Comparison of ENCODE assay signal across 14 cellular contexts in genomic region chr21:46205766-46206162, GRCh38. TPM values are rescaled to one million over a fixed set of nuclear protein-coding genes. Genes with fewer than 3 reads are reported as not detected.
DNase-seq lines count a peak whose midpoint lies in the region; ATAC-seq and TF ChIP-seq lines count a peak whose summit lies in the region.
"Had no signal": no experiment of that assay in that cellular context is flagged by ENCODE, and none has a peak within 500 bp of the region (broad histone marks: within the 10 kb centered on the region; RNA-seq: fewer than 3 reads in every experiment).

No MANE protein-coding gene starts in this region.

- H3K4me3 ChIP-seq in left ventricle myocardium inferior = no peak overlapping the region
- no peak overlapping the region for H3K4me3 ChIP-seq in right atrium auricular region
- H3K4me3 ChIP-seq in lower lobe of right lung = no peak overlapping the region
- H3K4me3 ChIP-seq: A549 had no signal

- peaks cover 86% of the 10 kb centered on the region for H3K36me3 ChIP-seq in left ventricle myocardium inferior
- peaks cover 74% of the 10 kb centered on the region for H3K36me3 ChIP-seq in right atrium auricular region
- peaks cover 84% of the 10 kb centered on the region for H3K36me3 ChIP-seq in lower lobe of right lung

- no peaks in the 10 kb centered on the region for H3K9me3 ChIP-seq in left ventricle myocardium inferior (replicated peaks)
- H3K9me3 ChIP-seq in right atrium auricular region = no peaks in the 10 kb centered on the region
- no peaks in the 10 kb centered on the region for H3K9me3 ChIP-seq in lower lobe of right lung
- H3K9me3 ChIP-seq: A549 had no signal

- intact Hi-C loops in left ventricle myocardium inferior (cut with micrococcal nuclease) (no loop called here), lower lobe of right lung (cut with DNase I) (no loop called here), head of caudate nucleus (cut with DNase I) (no loop called here)

- TF ChIP-seq CTCF in left ventricle myocardium inferior (IDR thresholded peaks at IDR 0.05; ENCODE audit: borderline replicate concordance) (no peak), right atrium auricular region (IDR thresholded peaks at IDR 0.05) (no peak), RWPE1 (conservative IDR thresholded peaks at IDR 0.05; ENCODE audit: low read depth) (no peak), lower lobe of right lung (IDR thresholded peaks at IDR 0.05) (no peak)

- CTCF ChIA-PET in RWPE1 (lab: Yijun Ruan, JAX) = no interaction called here

- H3K4me1 ChIP-seq in left ventricle myocardium inferior = peaks cover 19% of the 10 kb centered on the region
- H3K4me1 ChIP-seq in right atrium auricular region = no peaks in the 10 kb centered on the region
- no peaks in the 10 kb centered on the region for H3K4me1 ChIP-seq in lower lobe of right lung
- H3K4me1 ChIP-seq: A549 had no signal

- H3K27ac ChIP-seq in left ventricle myocardium inferior (replicated peaks) (no peak overlapping the region), right atrium auricular region (no peak overlapping the region), RWPE1 (peak overlapping the region; percentile 58), lower lobe of right lung (no peak overlapping the region)
- H3K27ac ChIP-seq: A549 had no signal

- ATAC-seq in lower lobe of right lung = no peak
- no peak for ATAC-seq in GM21515 (IDR thresholded peaks at IDR 0.05; ENCODE audit: unreplicated experiment)
- ATAC-seq: A549 had no signal

- DNase-seq in left ventricle myocardium inferior (peak; percentile 10), right atrium auricular region (ENCODE audit: low spot score) (no peak), RWPE1 (ENCODE audit: low spot score) (no peak), lower lobe of right lung (peak; percentile 42), head of caudate nucleus (no peak)
- DNase-seq in activated effector memory CD4-positive, alpha-beta T cell treated with anti-CD3 and anti-CD28 coated beads, Interleukin-2, amount 50 U/mL, for 16 hours = no peak
- DNase-seq in stimulated activated CD4-positive, alpha-beta T cell treated with anti-CD3 and anti-CD28 coated beads, Interleukin-4, amount 100 ng/mL, for 4 hours = no peak
- DNase-seq: Calu3; CD4-positive, CD25-positive, alpha-beta regulatory T cell; H7; NCI-H510A treated with DMSO at 0.1 percent for 48 hours had no signal

- POLR2A ChIA-PET in RWPE1 (lab: Yijun Ruan, JAX; ENCODE audit: low non-redundant PET) = no interaction called here

- H3K27me3 ChIP-seq in left ventricle myocardium inferior (ENCODE audit: low read depth) = no peaks in the 10 kb centered on the region
- H3K27me3 ChIP-seq in right atrium auricular region = no peaks in the 10 kb centered on the region
- H3K27me3 ChIP-seq in lower lobe of right lung (ENCODE audit: low read depth) = no peaks in the 10 kb centered on the region

RNA-seq across cellular contexts. Expression of gene SPATC1L, which starts 21.5 kb away (rescaled TPM):
- 7.0 TPM for total RNA-seq in left ventricle myocardium inferior
- total RNA-seq in right atrium auricular region = 10 to 100 TPM in 1 of 2 donors, 1 to 10 TPM in 1; 8.7 to 12.5 TPM
- total RNA-seq in lower lobe of right lung = 8.6 TPM

RNA-seq across cellular contexts. Expression of gene LSS, which starts 22.8 kb away (rescaled TPM):
- total RNA-seq in left ventricle myocardium inferior (52.0 TPM), right atrium auricular region (10 to 100 TPM; 31.4 to 36.6 TPM), lower lobe of right lung (91.0 TPM)

RNA-seq across cellular contexts. Expression of gene FTCD, which starts 50.4 kb away (rescaled TPM):
- total RNA-seq in left ventricle myocardium inferior (2.2 TPM), right atrium auricular region (under 1 TPM in 1 of 2 donors, not detected in 1; 0.24 TPM), lower lobe of right lung (1.5 TPM)
- total RNA-seq: CD4-positive, CD25-positive, alpha-beta regulatory T cell; H7; SK-MEL-5 had no signal

Comparison
In these comparisons a context has a peak if more than half of its experiments do, and no peak if none do; other contexts are left out.
1. DNase-seq: peak in left ventricle myocardium inferior (single experiment) and lower lobe of right lung (single experiment); none in right atrium auricular region (single experiment), RWPE1 (single experiment), head of caudate nucleus (0 of 42), activated effector memory CD4-positive, alpha-beta T cell treated with anti-CD3 and anti-CD28 coated beads, Interleukin-2, amount 50 U/mL, for 16 hours (single experiment) and stimulated activated CD4-positive, alpha-beta T cell treated with anti-CD3 and anti-CD28 coated beads, Interleukin-4, amount 100 ng/mL, for 4 hours (0 of 2).